ENCODE assay signal across 14 cellular contexts in genomic region chr10:787933-788651, GRCh38.
DNase-seq lines count a peak whose midpoint lies in the region; ATAC-seq and TF ChIP-seq lines count a peak whose summit lies in the region.
"Had no signal": no experiment of that assay in that cellular context is flagged by ENCODE, and none has a peak within 500 bp of the region (broad histone marks: within the 10 kb centered on the region; RNA-seq: fewer than 3 reads in every experiment).

No MANE protein-coding gene starts in this region.

- 0 out of 2 replicates have a peak, but pooled peaks cover 4% of the 10 kb centered on the region for H4K20me1 ChIP-seq in IMR-90 (ENCODE audit: insufficient read depth, low read length)

- peak overlapping the region; percentile 63 for H2AFZ ChIP-seq in IMR-90 (replicated peaks; ENCODE audit: low read length, poor library complexity)
- H2AFZ ChIP-seq in neuronal stem cell (ENCODE audit: low read length) = no peak overlapping the region

- no peak for TF ChIP-seq CTCF in IMR-90 (conservative IDR thresholded peaks at IDR 0.05; ENCODE audit: low read depth, low read length)

- 94% methylated on average over 17 of the region's 32 CpGs; no CpG with 5 or more reads in 1 of the 2 experiments for WGBS in IMR-90 (ENCODE audit: extremely low coverage in 2 of 2, insufficient read length in 1 of 2), 2 experiments
- no CpG with 5 or more reads among the region's 32 CpGs for WGBS in neuronal stem cell (ENCODE audit: extremely low coverage in 2 of 2, insufficient read length in 2 of 2, insufficient replicate concordance in 1 of 2), 2 donors

- intact Hi-C loops in IMR-90 (cut with micrococcal nuclease) = loop anchor here (2.0 to 5.0 kb wide), 2 partner anchors 96 to 199 kb away; no protein-coding TSS in a partner anchor

- H3K27ac ChIP-seq in IMR-90 (ENCODE audit: insufficient read depth, low read length) = no peak overlapping the region
- H3K27ac ChIP-seq in neuronal stem cell (replicated peaks; ENCODE audit: low read length) = no peak overlapping the region

- POLR2A ChIA-PET in IMR-90 (lab: Charles Lee; ENCODE audit: unreplicated experiment) = no interaction called here

- dilution Hi-C loops in IMR-90 (cut with HindIII; ENCODE audit: low sequenced_read_pairs, unreplicated experiment) = no loop called here

- no TSS peak for BruUV-seq in IMR-90 (replicated peaks; lab: Mats Ljungman, UMichigan)

- H2AK5ac ChIP-seq in IMR-90 (ENCODE audit: low read depth, low read length) (peak overlapping the region; percentile 46; the same call in 1 of the 2 replicates), neuronal stem cell (ENCODE audit: low read depth, low read length) (peak overlapping the region; percentile 92)

- H2AK9ac ChIP-seq in IMR-90 (replicated peaks; ENCODE audit: low read depth, low read length, poor library complexity) = no peak overlapping the region

- ATAC-seq in IMR-90 (ENCODE audit: low read depth) = no peak
- ATAC-seq in GM18520 (IDR thresholded peaks at IDR 0.05; ENCODE audit: unreplicated experiment) = no peak

- H2BK5ac ChIP-seq in IMR-90 (ENCODE audit: low read depth, low read length, poor library complexity, severe bottlenecking) (no peak overlapping the region), neuronal stem cell (ENCODE audit: low read length) (no peak overlapping the region)

- H2BK12ac ChIP-seq in neuronal stem cell (ENCODE audit: low read length) = no peak overlapping the region

- in situ Hi-C loops in IMR-90 (cut with MboI; ENCODE audit: low sequenced_read_pairs) = no loop called here

- H4K91ac ChIP-seq in IMR-90 (ENCODE audit: insufficient read depth, low read depth, low read length) = no peak overlapping the region
- H4K91ac ChIP-seq in neuronal stem cell (ENCODE audit: low read depth, low read length, poor library complexity) = no peak overlapping the region

- no peak overlapping the region for H2BK120ac ChIP-seq in IMR-90 (ENCODE audit: low read depth, low read length)
- H2BK120ac ChIP-seq in neuronal stem cell (ENCODE audit: low read depth, low read length) = no peak overlapping the region

- H3K14ac ChIP-seq in IMR-90 (replicated peaks; ENCODE audit: low read depth, low read length) (peak overlapping the region; percentile 29; the same call in 1 of the 2 replicates), neuronal stem cell (ENCODE audit: low read length) (no peak overlapping the region)

- DNase-seq in D341Med (ENCODE audit: low spot score) = peak; percentile 27
- DNase-seq in IMR-90 = peak; percentile 62
- DNase-seq in dermis blood vessel endothelial cell = peak; percentile 17
- no peak for DNase-seq in neuronal stem cell (ENCODE audit: low spot score)
- DNase-seq in ureter (ENCODE audit: low spot score) = no peak
- no peak for DNase-seq in SHP77 (lab: John Stamatoyannopoulos, UW)
- DNase-seq: gastrocnemius medialis, GF-D8, KG1, NCI-H1436, NCI-H510A, OCI-M1 had no signal

- H3K18ac ChIP-seq in IMR-90 (ENCODE audit: low read depth, low read length) (no peak overlapping the region), neuronal stem cell (ENCODE audit: low read length) (peak overlapping the region; percentile 48)

- no peaks in the 10 kb centered on the region for H3K27me3 ChIP-seq in IMR-90 (ENCODE audit: control insufficient read depth, insufficient read depth, low read length)
- peaks cover 0 to 7% (median 7%) of the 10 kb centered on the region in 3 experiments for H3K27me3 ChIP-seq in neuronal stem cell (ENCODE audit: control insufficient read depth in 3 of 3, insufficient read depth in 3 of 3, low read depth in 1 of 3, low read length in 3 of 3)
- H3K27me3 ChIP-seq: gastrocnemius medialis had no signal

- H3K36me3 ChIP-seq in IMR-90 (ENCODE audit: control insufficient read depth, insufficient read depth, low read length) = no peaks in the 10 kb centered on the region
- no peaks in the 10 kb centered on the region for H3K36me3 ChIP-seq in neuronal stem cell (replicated peaks in 1 of 2; ENCODE audit: control insufficient read depth in 2 of 2, insufficient read depth in 2 of 2, low read length in 2 of 2)
- H3K36me3 ChIP-seq: gastrocnemius medialis, upper lobe of left lung had no signal

- TF ChIP-seq POLR2A in IMR-90 (IDR thresholded peaks at IDR 0.05; ENCODE audit: low read depth, low read length) = no peak

- H3K4me1 ChIP-seq in IMR-90 (ENCODE audit: control insufficient read depth, insufficient read depth, low read length) (peaks cover 11% of the 10 kb centered on the region), neuronal stem cell (ENCODE audit: control insufficient read depth in 2 of 2, insufficient read depth in 1 of 2, low read depth in 1 of 2, low read length in 2 of 2) (peaks cover 6 to 8% of the 10 kb centered on the region in 2 donors)

- H2BK20ac ChIP-seq in IMR-90 (ENCODE audit: low read depth, low read length) = no peak overlapping the region

- H3K4me3 ChIP-seq in IMR-90 (ENCODE audit: insufficient read depth, low read depth, low read length) (no peak overlapping the region), neuronal stem cell (ENCODE audit: low read length in 2 of 2) (no peak overlapping the region)

- no peak for TF ChIP-seq RAD21 in IMR-90 (IDR thresholded peaks at IDR 0.05; ENCODE audit: low read length)

- H4K5ac ChIP-seq in IMR-90 (ENCODE audit: low read depth, low read length) = no peak overlapping the region

- H3K23ac ChIP-seq in IMR-90 (ENCODE audit: low read depth, low read length) (no peak overlapping the region), neuronal stem cell (ENCODE audit: low read depth, low read length, poor library complexity) (peak overlapping the region; percentile 73)

- H3K9ac ChIP-seq in IMR-90 (ENCODE audit: low read depth, low read length) (no peak overlapping the region), neuronal stem cell (ENCODE audit: low read depth, low read length, poor library complexity) (peak overlapping the region; percentile 12)

- H3K9me1 ChIP-seq in IMR-90 (ENCODE audit: insufficient read depth, low read length) = peaks cover 6% of the 10 kb centered on the region

- H3K79me1 ChIP-seq in IMR-90 (ENCODE audit: low read depth in 1 of 2, low read length in 2 of 2) (peaks cover 0 to 4% of the 10 kb centered on the region in 2 experiments; a peak in 1 of 4 replicates), neuronal stem cell (ENCODE audit: low read depth, low read length) (peaks cover 8% of the 10 kb centered on the region)

- H3K9me3 ChIP-seq in IMR-90 (ENCODE audit: control insufficient read depth, insufficient read depth, low read length) = no peaks in the 10 kb centered on the region
- no peaks in the 10 kb centered on the region for H3K9me3 ChIP-seq in neuronal stem cell (replicated peaks in 1 of 2; ENCODE audit: control insufficient read depth in 2 of 2, insufficient read depth in 1 of 2, low read depth in 1 of 2, low read length in 2 of 2)
- H3K9me3 ChIP-seq: gastrocnemius medialis, upper lobe of left lung had no signal

- no peak overlapping the region for H4K8ac ChIP-seq in IMR-90 (ENCODE audit: low read depth in 2 of 2, low read length in 2 of 2)
- H4K8ac ChIP-seq in neuronal stem cell (ENCODE audit: low read depth, low read length) = peak overlapping the region; percentile 17

- CTCF ChIA-PET in IMR-90 (lab: Yijun Ruan, JAX) = no interaction called here

- H2BK15ac ChIP-seq in IMR-90 (ENCODE audit: low read depth, low read length) (no peak overlapping the region), neuronal stem cell (ENCODE audit: low read length) (no peak overlapping the region)

- no peak overlapping the region for H3K4ac ChIP-seq in IMR-90 (ENCODE audit: low read depth, low read length)
- peak overlapping the region; percentile 37 for H3K4ac ChIP-seq in neuronal stem cell (ENCODE audit: low read length)

- H3K4me2 ChIP-seq in IMR-90 (ENCODE audit: low read depth, low read length) (no peak overlapping the region), neuronal stem cell (ENCODE audit: insufficient read depth, low read length, poor library complexity, severe bottlenecking) (no peak overlapping the region)

- no peak overlapping the region for H3K56ac ChIP-seq in IMR-90 (ENCODE audit: extremely low read depth, insufficient read depth, low read length)

TF ChIP-seq in IMR-90, 13 proteins besides CTCF, POLR2A, EP300 and RAD21:
- TF ChIP-seq RCOR1 (IDR thresholded peaks at IDR 0.05; ENCODE audit: insufficient replicate concordance, low read length) = no peak
- no peak for TF ChIP-seq NFE2L2 (IDR thresholded peaks at IDR 0.05; ENCODE audit: low read depth, low read length)
- no peak for TF ChIP-seq MAZ (IDR thresholded peaks at IDR 0.05; ENCODE audit: borderline replicate concordance, low read depth, low read length)
- no peak for TF ChIP-seq MAFK (IDR thresholded peaks at IDR 0.05; ENCODE audit: low read depth, low read length)
- no peak for TF ChIP-seq BHLHE40 (IDR thresholded peaks at IDR 0.05; ENCODE audit: low read depth, low read length)
- no peak for TF ChIP-seq CEBPB (IDR thresholded peaks at IDR 0.05; ENCODE audit: low read depth, low read length)
- TF ChIP-seq CHD1 (IDR thresholded peaks at IDR 0.05; ENCODE audit: low read depth, low read length) = no peak
- TF ChIP-seq FOS (IDR thresholded peaks at IDR 0.05; ENCODE audit: low read depth, low read length) = no peak

Comparison
In these comparisons a context has a peak if more than half of its experiments do, and no peak if none do; other contexts are left out.
1. DNase-seq: peak in D341Med (single experiment), IMR-90 (single experiment) and dermis blood vessel endothelial cell (single experiment); none in neuronal stem cell (single experiment), ureter (single experiment) and SHP77 (0 of 2).